1 cellular context compared by ENCODE assay signal in the genomic region with DNA sequence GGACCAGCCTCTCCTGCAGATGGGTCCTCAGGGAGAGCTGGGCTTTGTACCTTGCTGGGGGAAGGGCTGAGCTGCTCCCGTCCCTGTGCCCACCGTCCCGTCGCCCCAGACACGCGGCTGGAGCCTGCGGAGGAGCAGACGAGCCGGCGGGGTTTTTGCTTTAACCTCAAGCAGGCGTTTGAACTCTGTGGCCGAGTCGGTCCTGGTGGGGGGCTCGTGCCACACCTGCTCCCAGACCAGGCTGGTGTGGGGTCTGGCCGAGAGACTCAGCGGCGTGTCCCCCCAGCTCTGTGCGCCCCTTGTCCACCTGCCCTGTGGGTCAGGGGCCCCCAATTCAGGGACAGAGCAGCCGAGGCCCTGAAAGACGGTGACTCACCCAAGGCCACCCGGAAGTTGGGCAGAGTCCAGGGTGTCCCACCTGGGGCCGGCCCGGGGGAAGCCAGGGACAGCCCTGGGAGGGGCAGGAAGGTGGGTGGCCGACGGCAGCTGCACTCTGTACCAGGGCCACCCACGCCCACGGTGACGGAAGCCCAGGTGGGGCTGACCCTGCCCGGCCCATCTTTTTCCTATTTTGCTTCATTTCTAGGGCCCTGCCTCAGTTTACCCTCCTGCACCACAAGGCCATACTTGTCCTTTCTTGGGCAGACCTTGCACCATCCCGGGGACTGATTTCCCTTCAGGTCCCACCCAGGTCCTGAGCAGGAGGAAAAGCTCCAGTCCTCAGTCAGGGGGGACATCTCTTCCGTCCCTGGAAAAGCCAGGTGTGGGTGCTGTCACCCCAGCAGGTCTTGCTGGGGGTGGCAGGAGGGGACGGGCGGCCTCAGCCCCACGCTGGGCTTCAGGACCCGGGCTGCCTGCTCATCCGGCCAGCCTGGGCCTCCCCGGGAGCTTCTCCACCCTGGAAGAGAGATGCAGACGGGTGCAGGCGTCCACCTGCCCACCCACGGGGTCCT.
TF ChIP-seq lines count a peak whose summit lies in the region.

No MANE protein-coding gene starts in this region.

TF ChIP-seq in HepG2, 621 proteins besides CTCF, POLR2A, EP300 and RAD21 (continued from another document and continues in another):
- TF ChIP-seq PLRG1 (conservative IDR thresholded peaks at IDR 0.05) = no peak
- TF ChIP-seq NPAS2 (CRISPR knock-in tag; IDR thresholded peaks at IDR 0.05; ENCODE audit: borderline replicate concordance) = no peak
- TF ChIP-seq RXRA (CRISPR knock-in tag; IDR thresholded peaks at IDR 0.05) = peak; percentile 93
- peak; percentile 68; the same call in 1 of the 2 replicates for TF ChIP-seq ZBTB3 (CRISPR knock-in tag; IDR thresholded peaks at IDR 0.05; ENCODE audit: borderline replicate concordance, low read depth)
- TF ChIP-seq, protein P1, sequence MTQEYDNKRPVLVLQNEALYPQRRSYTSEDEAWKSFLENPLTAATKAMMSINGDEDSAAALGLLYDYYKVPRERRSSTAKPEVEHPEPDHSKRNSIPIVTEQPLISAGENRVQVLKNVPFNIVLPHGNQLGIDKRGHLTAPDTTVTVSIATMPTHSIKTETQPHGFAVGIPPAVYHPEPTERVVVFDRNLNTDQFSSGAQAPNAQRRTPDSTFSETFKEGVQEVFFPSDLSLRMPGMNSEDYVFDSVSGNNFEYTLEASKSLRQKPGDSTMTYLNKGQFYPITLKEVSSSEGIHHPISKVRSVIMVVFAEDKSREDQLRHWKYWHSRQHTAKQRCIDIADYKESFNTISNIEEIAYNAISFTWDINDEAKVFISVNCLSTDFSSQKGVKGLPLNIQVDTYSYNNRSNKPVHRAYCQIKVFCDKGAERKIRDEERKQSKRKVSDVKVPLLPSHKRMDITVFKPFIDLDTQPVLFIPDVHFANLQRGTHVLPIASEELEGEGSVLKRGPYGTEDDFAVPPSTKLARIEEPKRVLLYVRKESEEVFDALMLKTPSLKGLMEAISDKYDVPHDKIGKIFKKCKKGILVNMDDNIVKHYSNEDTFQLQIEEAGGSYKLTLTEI (CRISPR knock-in tag; conservative IDR thresholded peaks at IDR 0.05) = no peak
- TF ChIP-seq SP4 (CRISPR knock-in tag; IDR thresholded peaks at IDR 0.05) = peak; percentile 34
- TF ChIP-seq, protein P2, sequence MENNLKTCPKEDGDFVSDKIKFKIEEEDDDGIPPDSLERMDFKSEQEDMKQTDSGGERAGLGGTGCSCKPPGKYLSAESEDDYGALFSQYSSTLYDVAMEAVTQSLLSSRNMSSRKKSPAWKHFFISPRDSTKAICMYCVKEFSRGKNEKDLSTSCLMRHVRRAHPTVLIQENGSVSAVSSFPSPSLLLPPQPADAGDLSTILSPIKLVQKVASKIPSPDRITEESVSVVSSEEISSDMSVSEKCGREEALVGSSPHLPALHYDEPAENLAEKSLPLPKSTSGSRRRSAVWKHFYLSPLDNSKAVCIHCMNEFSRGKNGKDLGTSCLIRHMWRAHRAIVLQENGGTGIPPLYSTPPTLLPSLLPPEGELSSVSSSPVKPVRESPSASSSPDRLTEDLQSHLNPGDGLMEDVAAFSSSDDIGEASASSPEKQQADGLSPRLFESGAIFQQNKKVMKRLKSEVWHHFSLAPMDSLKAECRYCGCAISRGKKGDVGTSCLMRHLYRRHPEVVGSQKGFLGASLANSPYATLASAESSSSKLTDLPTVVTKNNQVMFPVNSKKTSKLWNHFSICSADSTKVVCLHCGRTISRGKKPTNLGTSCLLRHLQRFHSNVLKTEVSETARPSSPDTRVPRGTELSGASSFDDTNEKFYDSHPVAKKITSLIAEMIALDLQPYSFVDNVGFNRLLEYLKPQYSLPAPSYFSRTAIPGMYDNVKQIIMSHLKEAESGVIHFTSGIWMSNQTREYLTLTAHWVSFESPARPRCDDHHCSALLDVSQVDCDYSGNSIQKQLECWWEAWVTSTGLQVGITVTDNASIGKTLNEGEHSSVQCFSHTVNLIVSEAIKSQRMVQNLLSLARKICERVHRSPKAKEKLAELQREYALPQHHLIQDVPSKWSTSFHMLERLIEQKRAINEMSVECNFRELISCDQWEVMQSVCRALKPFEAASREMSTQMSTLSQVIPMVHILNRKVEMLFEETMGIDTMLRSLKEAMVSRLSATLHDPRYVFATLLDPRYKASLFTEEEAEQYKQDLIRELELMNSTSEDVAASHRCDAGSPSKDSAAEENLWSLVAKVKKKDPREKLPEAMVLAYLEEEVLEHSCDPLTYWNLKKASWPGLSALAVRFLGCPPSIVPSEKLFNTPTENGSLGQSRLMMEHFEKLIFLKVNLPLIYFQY (CRISPR knock-in tag; IDR thresholded peaks at IDR 0.05; ENCODE audit: borderline replicate concordance) = peak; percentile 53; the same call in 1 of the 2 replicates
- TF ChIP-seq, protein P3, sequence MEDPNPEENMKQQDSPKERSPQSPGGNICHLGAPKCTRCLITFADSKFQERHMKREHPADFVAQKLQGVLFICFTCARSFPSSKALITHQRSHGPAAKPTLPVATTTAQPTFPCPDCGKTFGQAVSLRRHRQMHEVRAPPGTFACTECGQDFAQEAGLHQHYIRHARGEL (CRISPR knock-in tag; IDR thresholded peaks at IDR 0.05) = no peak
- TF ChIP-seq, protein P4, sequence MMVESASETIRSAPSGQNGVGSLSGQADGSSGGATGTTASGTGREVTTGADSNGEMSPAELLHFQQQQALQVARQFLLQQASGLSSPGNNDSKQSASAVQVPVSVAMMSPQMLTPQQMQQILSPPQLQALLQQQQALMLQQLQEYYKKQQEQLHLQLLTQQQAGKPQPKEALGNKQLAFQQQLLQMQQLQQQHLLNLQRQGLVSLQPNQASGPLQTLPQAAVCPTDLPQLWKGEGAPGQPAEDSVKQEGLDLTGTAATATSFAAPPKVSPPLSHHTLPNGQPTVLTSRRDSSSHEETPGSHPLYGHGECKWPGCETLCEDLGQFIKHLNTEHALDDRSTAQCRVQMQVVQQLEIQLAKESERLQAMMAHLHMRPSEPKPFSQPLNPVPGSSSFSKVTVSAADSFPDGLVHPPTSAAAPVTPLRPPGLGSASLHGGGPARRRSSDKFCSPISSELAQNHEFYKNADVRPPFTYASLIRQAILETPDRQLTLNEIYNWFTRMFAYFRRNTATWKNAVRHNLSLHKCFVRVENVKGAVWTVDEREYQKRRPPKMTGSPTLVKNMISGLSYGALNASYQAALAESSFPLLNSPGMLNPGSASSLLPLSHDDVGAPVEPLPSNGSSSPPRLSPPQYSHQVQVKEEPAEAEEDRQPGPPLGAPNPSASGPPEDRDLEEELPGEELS (CRISPR knock-in tag; IDR thresholded peaks at IDR 0.05) = peak; percentile 85
- TF ChIP-seq, protein P5, sequence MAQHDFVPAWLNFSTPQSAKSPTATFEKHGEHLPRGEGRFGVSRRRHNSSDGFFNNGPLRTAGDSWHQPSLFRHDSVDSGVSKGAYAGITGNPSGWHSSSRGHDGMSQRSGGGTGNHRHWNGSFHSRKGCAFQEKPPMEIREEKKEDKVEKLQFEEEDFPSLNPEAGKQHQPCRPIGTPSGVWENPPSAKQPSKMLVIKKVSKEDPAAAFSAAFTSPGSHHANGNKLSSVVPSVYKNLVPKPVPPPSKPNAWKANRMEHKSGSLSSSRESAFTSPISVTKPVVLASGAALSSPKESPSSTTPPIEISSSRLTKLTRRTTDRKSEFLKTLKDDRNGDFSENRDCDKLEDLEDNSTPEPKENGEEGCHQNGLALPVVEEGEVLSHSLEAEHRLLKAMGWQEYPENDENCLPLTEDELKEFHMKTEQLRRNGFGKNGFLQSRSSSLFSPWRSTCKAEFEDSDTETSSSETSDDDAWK (CRISPR knock-in tag; IDR thresholded peaks at IDR 0.05) = no peak
- 0 out of 2 replicates have a peak, but pooled peaks have one; percentile 50 for TF ChIP-seq ZNF136 (CRISPR knock-in tag; IDR thresholded peaks at IDR 0.05; ENCODE audit: low read depth)
- TF ChIP-seq, protein P6, sequence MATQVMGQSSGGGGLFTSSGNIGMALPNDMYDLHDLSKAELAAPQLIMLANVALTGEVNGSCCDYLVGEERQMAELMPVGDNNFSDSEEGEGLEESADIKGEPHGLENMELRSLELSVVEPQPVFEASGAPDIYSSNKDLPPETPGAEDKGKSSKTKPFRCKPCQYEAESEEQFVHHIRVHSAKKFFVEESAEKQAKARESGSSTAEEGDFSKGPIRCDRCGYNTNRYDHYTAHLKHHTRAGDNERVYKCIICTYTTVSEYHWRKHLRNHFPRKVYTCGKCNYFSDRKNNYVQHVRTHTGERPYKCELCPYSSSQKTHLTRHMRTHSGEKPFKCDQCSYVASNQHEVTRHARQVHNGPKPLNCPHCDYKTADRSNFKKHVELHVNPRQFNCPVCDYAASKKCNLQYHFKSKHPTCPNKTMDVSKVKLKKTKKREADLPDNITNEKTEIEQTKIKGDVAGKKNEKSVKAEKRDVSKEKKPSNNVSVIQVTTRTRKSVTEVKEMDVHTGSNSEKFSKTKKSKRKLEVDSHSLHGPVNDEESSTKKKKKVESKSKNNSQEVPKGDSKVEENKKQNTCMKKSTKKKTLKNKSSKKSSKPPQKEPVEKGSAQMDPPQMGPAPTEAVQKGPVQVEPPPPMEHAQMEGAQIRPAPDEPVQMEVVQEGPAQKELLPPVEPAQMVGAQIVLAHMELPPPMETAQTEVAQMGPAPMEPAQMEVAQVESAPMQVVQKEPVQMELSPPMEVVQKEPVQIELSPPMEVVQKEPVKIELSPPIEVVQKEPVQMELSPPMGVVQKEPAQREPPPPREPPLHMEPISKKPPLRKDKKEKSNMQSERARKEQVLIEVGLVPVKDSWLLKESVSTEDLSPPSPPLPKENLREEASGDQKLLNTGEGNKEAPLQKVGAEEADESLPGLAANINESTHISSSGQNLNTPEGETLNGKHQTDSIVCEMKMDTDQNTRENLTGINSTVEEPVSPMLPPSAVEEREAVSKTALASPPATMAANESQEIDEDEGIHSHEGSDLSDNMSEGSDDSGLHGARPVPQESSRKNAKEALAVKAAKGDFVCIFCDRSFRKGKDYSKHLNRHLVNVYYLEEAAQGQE (IDR thresholded peaks at IDR 0.05; ENCODE audit: borderline replicate concordance in 1 of 2, low read depth in 1 of 2, low read length in 2 of 2) = peak in 1 of 2 experiments; percentile 30; a peak in 1 of 4 replicates
- TF ChIP-seq ZNF605 (CRISPR knock-in tag; IDR thresholded peaks at IDR 0.05) = peak; percentile 7; the same call in 1 of the 2 replicates
- TF ChIP-seq ZNF101 (CRISPR knock-in tag; IDR thresholded peaks at IDR 0.05; ENCODE audit: borderline replicate concordance, low read depth) = no peak
- no peak for TF ChIP-seq ZNF562 (CRISPR knock-in tag; IDR thresholded peaks at IDR 0.05; ENCODE audit: borderline replicate concordance)
- TF ChIP-seq PPARG (CRISPR knock-in tag; conservative IDR thresholded peaks at IDR 0.05) = peak; percentile 89
- 0 out of 2 replicates have a peak, but pooled peaks have one; percentile 30 for TF ChIP-seq ZNF777 (CRISPR knock-in tag; IDR thresholded peaks at IDR 0.05)
- TF ChIP-seq NR2C2 (CRISPR knock-in tag; IDR thresholded peaks at IDR 0.05; ENCODE audit: borderline replicate concordance) = peak; percentile 75
- TF ChIP-seq ZMYM4 (CRISPR knock-in tag; IDR thresholded peaks at IDR 0.05) = peak; percentile 56
- TF ChIP-seq ZNF713 (CRISPR knock-in tag; IDR thresholded peaks at IDR 0.05) = no peak
- no peak for TF ChIP-seq TCF7L2 (IDR thresholded peaks at IDR 0.05; ENCODE audit: low read depth, low read length)
- peak; percentile 75; the same call in 1 of the 2 replicates for TF ChIP-seq ZNF558 (CRISPR knock-in tag; IDR thresholded peaks at IDR 0.05; ENCODE audit: borderline replicate concordance)
- peak; percentile 77 for TF ChIP-seq TEAD3 (CRISPR knock-in tag; optimal IDR thresholded peaks at IDR 0.05; ENCODE audit: borderline replicate concordance)
- TF ChIP-seq, protein P7, sequence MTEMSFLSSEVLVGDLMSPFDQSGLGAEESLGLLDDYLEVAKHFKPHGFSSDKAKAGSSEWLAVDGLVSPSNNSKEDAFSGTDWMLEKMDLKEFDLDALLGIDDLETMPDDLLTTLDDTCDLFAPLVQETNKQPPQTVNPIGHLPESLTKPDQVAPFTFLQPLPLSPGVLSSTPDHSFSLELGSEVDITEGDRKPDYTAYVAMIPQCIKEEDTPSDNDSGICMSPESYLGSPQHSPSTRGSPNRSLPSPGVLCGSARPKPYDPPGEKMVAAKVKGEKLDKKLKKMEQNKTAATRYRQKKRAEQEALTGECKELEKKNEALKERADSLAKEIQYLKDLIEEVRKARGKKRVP (CRISPR knock-in tag; IDR thresholded peaks at IDR 0.05) = no peak
- peak; percentile 99 for TF ChIP-seq JUN (CRISPR knock-in tag; IDR thresholded peaks at IDR 0.05)
- peak; percentile 71; the same call in 1 of the 2 replicates for TF ChIP-seq ZNF451 (CRISPR knock-in tag; IDR thresholded peaks at IDR 0.05)
- TF ChIP-seq, protein P8, sequence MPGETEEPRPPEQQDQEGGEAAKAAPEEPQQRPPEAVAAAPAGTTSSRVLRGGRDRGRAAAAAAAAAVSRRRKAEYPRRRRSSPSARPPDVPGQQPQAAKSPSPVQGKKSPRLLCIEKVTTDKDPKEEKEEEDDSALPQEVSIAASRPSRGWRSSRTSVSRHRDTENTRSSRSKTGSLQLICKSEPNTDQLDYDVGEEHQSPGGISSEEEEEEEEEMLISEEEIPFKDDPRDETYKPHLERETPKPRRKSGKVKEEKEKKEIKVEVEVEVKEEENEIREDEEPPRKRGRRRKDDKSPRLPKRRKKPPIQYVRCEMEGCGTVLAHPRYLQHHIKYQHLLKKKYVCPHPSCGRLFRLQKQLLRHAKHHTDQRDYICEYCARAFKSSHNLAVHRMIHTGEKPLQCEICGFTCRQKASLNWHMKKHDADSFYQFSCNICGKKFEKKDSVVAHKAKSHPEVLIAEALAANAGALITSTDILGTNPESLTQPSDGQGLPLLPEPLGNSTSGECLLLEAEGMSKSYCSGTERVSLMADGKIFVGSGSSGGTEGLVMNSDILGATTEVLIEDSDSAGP (CRISPR knock-in tag; IDR thresholded peaks at IDR 0.05; ENCODE audit: borderline replicate concordance) = peak; percentile 87; the same call in 1 of the 2 replicates
- TF ChIP-seq NFATC3 (CRISPR knock-in tag; IDR thresholded peaks at IDR 0.05) = 0 out of 2 replicates have a peak, but pooled peaks have one; percentile 52
- TF ChIP-seq CCDC6 (CRISPR knock-in tag; IDR thresholded peaks at IDR 0.05) = 0 out of 2 replicates have a peak, but pooled peaks have one; percentile 65
- no peak for TF ChIP-seq NCOA5 (CRISPR knock-in tag; IDR thresholded peaks at IDR 0.05)
- 0 out of 2 replicates have a peak, but pooled peaks have one; percentile 32 for TF ChIP-seq EEA1 (CRISPR knock-in tag; IDR thresholded peaks at IDR 0.05; ENCODE audit: borderline replicate concordance)
- TF ChIP-seq ASH2L (IDR thresholded peaks at IDR 0.05; ENCODE audit: insufficient read length, low read depth, low read length) = peak; percentile 61
- 0 out of 2 replicates have a peak, but pooled peaks have one; percentile 53 for TF ChIP-seq ZNF567 (CRISPR knock-in tag; IDR thresholded peaks at IDR 0.05; ENCODE audit: borderline replicate concordance)
- peak; percentile 69 for TF ChIP-seq GABPA (IDR thresholded peaks at IDR 0.05; ENCODE audit: low read depth, low read length)
- peak; percentile 89 for TF ChIP-seq GABPA (CRISPR knock-in tag; IDR thresholded peaks at IDR 0.05; ENCODE audit: low read depth)
- TF ChIP-seq HOXD1 (CRISPR knock-in tag; IDR thresholded peaks at IDR 0.05) = peak; percentile 81
- TF ChIP-seq ZNF674 (CRISPR knock-in tag; IDR thresholded peaks at IDR 0.05; ENCODE audit: low read depth) = no peak
- peak; percentile 97 for TF ChIP-seq FOSL1 (CRISPR knock-in tag; IDR thresholded peaks at IDR 0.05; ENCODE audit: borderline replicate concordance)
- TF ChIP-seq DPF2 (CRISPR knock-in tag; IDR thresholded peaks at IDR 0.05; ENCODE audit: borderline replicate concordance, low read depth) = peak; percentile 95
